In genomic region chr19:18090545-18091216, GRCh38 we compare ENCODE assay signal across 11 cellular contexts. TPM values are rescaled to one million over a fixed set of nuclear protein-coding genes. Genes with fewer than 3 reads are reported as not detected.
DNase-seq lines count a peak whose midpoint lies in the region; ATAC-seq and TF ChIP-seq lines count a peak whose summit lies in the region.
"Had no signal": no experiment of that assay in that cellular context is flagged by ENCODE, and none has a peak within 500 bp of the region (broad histone marks: within the 10 kb centered on the region; RNA-seq: fewer than 3 reads in every experiment).

No MANE protein-coding gene starts in this region.

- DNase-seq in GM23248 (peak; percentile 46), UCSD-AML1 (lab: John Stamatoyannopoulos, UW; ENCODE audit: unreplicated experiment) (peak; percentile 29), erythroblast (lab: John Stamatoyannopoulos, UW) (peak; percentile 79 to 80), omental fat pad (ENCODE audit: low spot score) (no peak), osteocyte (ENCODE audit: extremely low spot score, unreplicated experiment) (no peak), cerebellar nuclear complex (lab: John Stamatoyannopoulos, UW) (no peak), NCI-H146 treated with DMSO at 0.1 percent for 48 hours (lab: John Stamatoyannopoulos, UW; ENCODE audit: unreplicated experiment) (no peak)
- DNase-seq: NCI-H1092 had no signal

- no peaks in the 10 kb centered on the region for H3K9me3 Mint-ChIP-seq in osteocyte (ENCODE audit: unreplicated experiment)

- H3K36me3 Mint-ChIP-seq in osteocyte (ENCODE audit: unreplicated experiment), result no peaks in the 10 kb centered on the region

- in situ Hi-C loops in GM23248 (cut with MboI), result no loop called here

- no peaks in the 10 kb centered on the region for H3K4me1 ChIP-seq in GM23248 (ENCODE audit: insufficient read depth)

- TF ChIP-seq POLR2A in erythroblast (IDR thresholded peaks at IDR 0.05; ENCODE audit: low read length), result no peak

- H3K9me2 ChIP-seq in GM23248 (ENCODE audit: insufficient read depth), result no peaks in the 10 kb centered on the region

- no peaks in the 10 kb centered on the region for H3K27me3 ChIP-seq in GM23248 (replicated peaks; ENCODE audit: insufficient read depth)
- H3K27me3 ChIP-seq: gastroesophageal sphincter had no signal

- H3K4me2 ChIP-seq in GM23248 (ENCODE audit: unreplicated experiment), result no peak overlapping the region

- H3K79me2 ChIP-seq in GM23248 (ENCODE audit: insufficient read depth), result no peaks in the 10 kb centered on the region

- H3K27ac ChIP-seq in GM23248, result no peak overlapping the region

- no peaks in the 10 kb centered on the region for H3K36me3 ChIP-seq in GM23248 (ENCODE audit: low read depth)
- H3K36me3 ChIP-seq: gastroesophageal sphincter had no signal

- no peak overlapping the region for H2AFZ ChIP-seq in GM23248

- H3K9ac ChIP-seq in GM23248, result no peak overlapping the region

- H3F3A ChIP-seq in GM23248 (ENCODE audit: insufficient read depth), result 0 out of 2 replicates have a peak, but pooled peaks cover 5% of the 10 kb centered on the region

- WGBS in GM23248 (ENCODE audit: low coverage in 1 of 2, low lambda C conversion rate in 2 of 2, missing lambda C conversion rate in 2 of 2), 2 experiments, result 59 to 64% methylated on average over 12 of the region's 12 CpGs

- H3K4me3 ChIP-seq in GM23248, result no peak overlapping the region
- H3K4me3 ChIP-seq: gastroesophageal sphincter had no signal

- peaks cover 3% of the 10 kb centered on the region for H3K27me3 Mint-ChIP-seq in osteocyte (ENCODE audit: unreplicated experiment)

- H3K9me3 ChIP-seq in GM23248 (ENCODE audit: low read depth), result no peaks in the 10 kb centered on the region
- H3K9me3 ChIP-seq: gastroesophageal sphincter had no signal

- TF ChIP-seq CTCF in omental fat pad (IDR thresholded peaks at IDR 0.05) (no peak), osteocyte (IDR thresholded peaks at IDR 0.05) (no peak)

- ATAC-seq in omental fat pad (ENCODE audit: low FRiP score) (peak; percentile 8), GM19023 (IDR thresholded peaks at IDR 0.05; ENCODE audit: unreplicated experiment) (no peak)
- ATAC-seq: gastroesophageal sphincter had no signal

- H3K4me3 Mint-ChIP-seq in osteocyte (ENCODE audit: unreplicated experiment), result no peak overlapping the region

- no peaks in the 10 kb centered on the region for H4K20me1 ChIP-seq in GM23248 (ENCODE audit: insufficient read depth)

- H3K27ac Mint-ChIP-seq in osteocyte (ENCODE audit: unreplicated experiment), result no peak overlapping the region

- H3K4me1 Mint-ChIP-seq in osteocyte (ENCODE audit: unreplicated experiment), result peaks cover 31% of the 10 kb centered on the region

RNA-seq across cellular contexts. Expression of gene IL12RB1, which starts 3.9 kb away (rescaled TPM):
- not detected in 2 replicates for total RNA-seq in GM23248 (2014; rRNA removed; shearing (Covaris generic))
- not detected in 2 replicates for polyA plus RNA-seq in GM23248 (2016; fragmentation: Nextera tagmentation; extraction: Ambion mirVana)
- total RNA-seq in omental fat pad (1 to 10 TPM; 1.1 to 4.4 (median 1.6) TPM), osteocyte (0.50 and 0.51 TPM in 2 replicates)
- total RNA-seq: G401 had no signal

RNA-seq across cellular contexts. Expression of gene MAST3, which starts 6.9 kb away (rescaled TPM):
- 3.2 and 3.8 TPM in 2 replicates for total RNA-seq in GM23248 (2014; rRNA removed; shearing (Covaris generic))
- 5.6 and 6.1 TPM in 2 replicates for polyA plus RNA-seq in GM23248 (2016; fragmentation: Nextera tagmentation; extraction: Ambion mirVana)
- total RNA-seq in omental fat pad (10 to 100 TPM in 2 of 4 donors, 1 to 10 TPM in 2; 4.5 to 14.8 (median 8.9) TPM), osteocyte (7.6 and 8.0 TPM in 2 replicates)

Comparison
In these comparisons a context has a peak if more than half of its experiments do, and no peak if none do; other contexts are left out.
1. DNase-seq: peak in GM23248 (single experiment), UCSD-AML1 (single experiment) and erythroblast (2 of 2); none in omental fat pad (single experiment), osteocyte (single experiment), cerebellar nuclear complex (0 of 2) and NCI-H146 treated with DMSO at 0.1 percent for 48 hours (single experiment).